ENCODE assay signal across 8 cellular contexts in genomic region chr5:142323480-142324376, GRCh38. TPM values are rescaled to one million over a fixed set of nuclear protein-coding genes. Genes with fewer than 3 reads are reported as not detected.
DNase-seq lines count a peak whose midpoint lies in the region; ATAC-seq and TF ChIP-seq lines count a peak whose summit lies in the region.

No MANE protein-coding gene starts in this region.

- H3K27me3 ChIP-seq in KMS-11 (ENCODE audit: insufficient read depth, low read depth) (no peaks in the 10 kb centered on the region), ascending aorta (no peaks in the 10 kb centered on the region), iPS-18a (ENCODE audit: control insufficient read depth, insufficient read depth, low read length) (no peaks in the 10 kb centered on the region), spleen (replicated peaks in 1 of 7) (peaks cover 0 to 100% (median 32%) of the 10 kb centered on the region in 7 donors)

- no peaks in the 10 kb centered on the region for H4K20me1 ChIP-seq in KMS-11 (ENCODE audit: insufficient read depth)

- DNase-seq in AG10803 (ENCODE audit: low read depth), result peak; percentile 48
- DNase-seq in ascending aorta (ENCODE audit: low spot score in 2 of 2), result peak in 1 of 2 donors; percentile 73
- DNase-seq in spleen, result no peak
- DNase-seq in SHP77 (lab: John Stamatoyannopoulos, UW), result no peak

- TF ChIP-seq POLR2A in spleen (IDR thresholded peaks at IDR 0.05), result no peak

- H3K4me3 ChIP-seq in AG10803 (ENCODE audit: low read length), result peak overlapping the region; percentile 88
- H3K4me3 ChIP-seq in KMS-11 (IDR thresholded peaks at IDR 0.05; ENCODE audit: insufficient read depth, low read depth, low read length), result no peak overlapping the region
- H3K4me3 ChIP-seq in ascending aorta, result peak overlapping the region; percentile 83 to 90
- peak overlapping the region; percentile 93 for H3K4me3 ChIP-seq in iPS-18a (ENCODE audit: low read length)
- H3K4me3 ChIP-seq in spleen, result peak overlapping the region; percentile 46 to 76 (median 58)

- H3K36me3 ChIP-seq in KMS-11 (ENCODE audit: insufficient read depth), result no peaks in the 10 kb centered on the region
- peaks cover 0 to 5% of the 10 kb centered on the region in 2 donors for H3K36me3 ChIP-seq in ascending aorta
- H3K36me3 ChIP-seq in iPS-18a (ENCODE audit: control insufficient read depth, low read depth, low read length), result peaks cover 9% of the 10 kb centered on the region
- H3K36me3 ChIP-seq in spleen, result no peaks in the 10 kb centered on the region

- H2AFZ ChIP-seq in KMS-11 (ENCODE audit: low read depth), result peak overlapping the region; percentile 90

- no peaks in the 10 kb centered on the region for H3K79me2 ChIP-seq in KMS-11 (ENCODE audit: insufficient read depth, low read depth)

- H3K4me1 ChIP-seq in KMS-11 (ENCODE audit: low read depth, poor library complexity, severe bottlenecking) (peaks cover 7% of the 10 kb centered on the region), ascending aorta (peaks cover 3 to 20% of the 10 kb centered on the region in 2 donors), iPS-18a (ENCODE audit: control insufficient read depth, low read depth, low read length) (peaks cover 47% of the 10 kb centered on the region), spleen (peaks cover 18 to 81% (median 56%) of the 10 kb centered on the region in 6 donors)

- H3K9ac ChIP-seq in KMS-11 (peak overlapping the region; percentile 64; the same call in 1 of the 2 replicates), iPS-18a (ENCODE audit: low read length) (peak overlapping the region; percentile 90)

- peak overlapping the region; percentile 87 for H3K4me2 ChIP-seq in KMS-11

- H3K27ac ChIP-seq in KMS-11 (peak overlapping the region; percentile 61; the same call in 1 of the 2 replicates), ascending aorta (peak overlapping the region; percentile 96 to 98), iPS-18a (ENCODE audit: low read length) (peak overlapping the region; percentile 25), spleen (peak overlapping the region; percentile 58 to 86 (median 82))

- no peak for TF ChIP-seq CTCF in AG10803 (conservative IDR thresholded peaks at IDR 0.05; ENCODE audit: low read length)
- no peak for TF ChIP-seq CTCF in KMS-11 (conservative IDR thresholded peaks at IDR 0.05; ENCODE audit: low read depth, low read length)
- TF ChIP-seq CTCF in ascending aorta (IDR thresholded peaks at IDR 0.05), result no peak
- TF ChIP-seq CTCF in spleen (IDR thresholded peaks at IDR 0.05 in 8 of 11, conservative IDR thresholded peaks at IDR 0.05 in 3 of 11), result no peak

- intact Hi-C loops in ascending aorta (cut with DNase I), result loop anchor here (2.0 to 5.0 kb wide), 4 partner anchors 36 to 171 kb away; no protein-coding TSS in a partner anchor
- intact Hi-C loops in spleen (cut with DNase I; ENCODE audit: low total_unique reads), result no loop called here

- H3K9me3 ChIP-seq in ascending aorta (no peaks in the 10 kb centered on the region), iPS-18a (ENCODE audit: control insufficient read depth, low read depth, low read length) (no peaks in the 10 kb centered on the region), spleen (no peaks in the 10 kb centered on the region)

- ATAC-seq in GM21576 (IDR thresholded peaks at IDR 0.05; ENCODE audit: unreplicated experiment), result no peak
- ATAC-seq in GM18868 (IDR thresholded peaks at IDR 0.05; ENCODE audit: unreplicated experiment), result no peak

- WGBS in spleen, 5 donors, result 20 to 29% (median 23%) methylated on average over 35 of the region's 35 CpGs

RNA-seq across cellular contexts. Expression of gene SPRY4, which starts 1.1 kb away (rescaled TPM):
- total RNA-seq in ascending aorta (111 TPM), spleen (10 to 100 TPM in 6 of 7 donors, 1 to 10 TPM in 1; 9.4 to 33.5 (median 21.2) TPM)
- polyA plus RNA-seq in spleen, result 1 to 10 TPM in 2 of 3 donors, under 1 TPM in 1; 0.76 to 2.0 (median 1.1) TPM

Comparison
In these comparisons a context has a peak if more than half of its experiments do, and no peak if none do; other contexts are left out.
1. H3K27ac ChIP-seq: peak in every context shown above with its lines; median percentile 97 in ascending aorta; 82 in spleen; 61 in KMS-11; 25 in iPS-18a.